In genomic region chr4:721261-722171, GRCh38 we compare ENCODE assay signal across 1 cellular context.
TF ChIP-seq lines count a peak whose summit lies in the region.

No MANE protein-coding gene starts in this region.

TF ChIP-seq in GM23338, 12 proteins besides CTCF, POLR2A, EP300 and RAD21 (continued from another document):
- TF ChIP-seq, protein P1, sequence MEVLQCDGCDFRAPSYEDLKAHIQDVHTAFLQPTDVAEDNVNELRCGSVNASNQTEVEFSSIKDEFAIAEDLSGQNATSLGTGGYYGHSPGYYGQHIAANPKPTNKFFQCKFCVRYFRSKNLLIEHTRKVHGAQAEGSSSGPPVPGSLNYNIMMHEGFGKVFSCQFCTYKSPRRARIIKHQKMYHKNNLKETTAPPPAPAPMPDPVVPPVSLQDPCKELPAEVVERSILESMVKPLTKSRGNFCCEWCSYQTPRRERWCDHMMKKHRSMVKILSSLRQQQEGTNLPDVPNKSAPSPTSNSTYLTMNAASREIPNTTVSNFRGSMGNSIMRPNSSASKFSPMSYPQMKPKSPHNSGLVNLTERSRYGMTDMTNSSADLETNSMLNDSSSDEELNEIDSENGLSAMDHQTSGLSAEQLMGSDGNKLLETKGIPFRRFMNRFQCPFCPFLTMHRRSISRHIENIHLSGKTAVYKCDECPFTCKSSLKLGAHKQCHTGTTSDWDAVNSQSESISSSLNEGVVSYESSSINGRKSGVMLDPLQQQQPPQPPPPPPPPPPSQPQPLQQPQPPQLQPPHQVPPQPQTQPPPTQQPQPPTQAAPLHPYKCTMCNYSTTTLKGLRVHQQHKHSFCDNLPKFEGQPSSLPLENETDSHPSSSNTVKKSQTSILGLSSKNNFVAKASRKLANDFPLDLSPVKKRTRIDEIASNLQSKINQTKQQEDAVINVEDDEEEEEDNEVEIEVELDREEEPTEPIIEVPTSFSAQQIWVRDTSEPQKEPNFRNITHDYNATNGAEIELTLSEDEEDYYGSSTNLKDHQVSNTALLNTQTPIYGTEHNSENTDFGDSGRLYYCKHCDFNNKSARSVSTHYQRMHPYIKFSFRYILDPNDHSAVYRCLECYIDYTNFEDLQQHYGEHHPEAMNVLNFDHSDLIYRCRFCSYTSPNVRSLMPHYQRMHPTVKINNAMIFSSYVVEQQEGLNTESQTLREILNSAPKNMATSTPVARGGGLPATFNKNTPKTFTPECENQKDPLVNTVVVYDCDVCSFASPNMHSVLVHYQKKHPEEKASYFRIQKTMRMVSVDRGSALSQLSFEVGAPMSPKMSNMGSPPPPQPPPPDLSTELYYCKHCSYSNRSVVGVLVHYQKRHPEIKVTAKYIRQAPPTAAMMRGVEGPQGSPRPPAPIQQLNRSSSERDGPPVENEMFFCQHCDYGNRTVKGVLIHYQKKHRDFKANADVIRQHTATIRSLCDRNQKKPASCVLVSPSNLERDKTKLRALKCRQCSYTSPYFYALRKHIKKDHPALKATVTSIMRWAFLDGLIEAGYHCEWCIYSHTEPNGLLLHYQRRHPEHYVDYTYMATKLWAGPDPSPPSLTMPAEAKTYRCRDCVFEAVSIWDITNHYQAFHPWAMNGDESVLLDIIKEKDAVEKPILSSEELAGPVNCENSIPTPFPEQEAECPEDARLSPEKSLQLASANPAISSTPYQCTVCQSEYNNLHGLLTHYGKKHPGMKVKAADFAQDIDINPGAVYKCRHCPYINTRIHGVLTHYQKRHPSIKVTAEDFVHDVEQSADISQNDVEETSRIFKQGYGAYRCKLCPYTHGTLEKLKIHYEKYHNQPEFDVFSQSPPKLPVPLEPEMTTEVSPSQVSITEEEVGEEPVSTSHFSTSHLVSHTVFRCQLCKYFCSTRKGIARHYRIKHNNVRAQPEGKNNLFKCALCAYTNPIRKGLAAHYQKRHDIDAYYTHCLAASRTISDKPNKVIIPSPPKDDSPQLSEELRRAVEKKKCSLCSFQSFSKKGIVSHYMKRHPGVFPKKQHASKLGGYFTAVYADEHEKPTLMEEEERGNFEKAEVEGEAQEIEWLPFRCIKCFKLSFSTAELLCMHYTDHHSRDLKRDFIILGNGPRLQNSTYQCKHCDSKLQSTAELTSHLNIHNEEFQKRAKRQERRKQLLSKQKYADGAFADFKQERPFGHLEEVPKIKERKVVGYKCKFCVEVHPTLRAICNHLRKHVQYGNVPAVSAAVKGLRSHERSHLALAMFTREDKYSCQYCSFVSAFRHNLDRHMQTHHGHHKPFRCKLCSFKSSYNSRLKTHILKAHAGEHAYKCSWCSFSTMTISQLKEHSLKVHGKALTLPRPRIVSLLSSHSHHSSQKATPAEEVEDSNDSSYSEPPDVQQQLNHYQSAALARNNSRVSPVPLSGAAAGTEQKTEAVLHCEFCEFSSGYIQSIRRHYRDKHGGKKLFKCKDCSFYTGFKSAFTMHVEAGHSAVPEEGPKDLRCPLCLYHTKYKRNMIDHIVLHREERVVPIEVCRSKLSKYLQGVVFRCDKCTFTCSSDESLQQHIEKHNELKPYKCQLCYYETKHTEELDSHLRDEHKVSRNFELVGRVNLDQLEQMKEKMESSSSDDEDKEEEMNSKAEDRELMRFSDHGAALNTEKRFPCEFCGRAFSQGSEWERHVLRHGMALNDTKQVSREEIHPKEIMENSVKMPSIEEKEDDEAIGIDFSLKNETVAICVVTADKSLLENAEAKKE (CRISPR knock-in tag; IDR thresholded peaks at IDR 0.05) = no peak
